ENCODE assay signal across 14 cellular contexts in the genomic region with DNA sequence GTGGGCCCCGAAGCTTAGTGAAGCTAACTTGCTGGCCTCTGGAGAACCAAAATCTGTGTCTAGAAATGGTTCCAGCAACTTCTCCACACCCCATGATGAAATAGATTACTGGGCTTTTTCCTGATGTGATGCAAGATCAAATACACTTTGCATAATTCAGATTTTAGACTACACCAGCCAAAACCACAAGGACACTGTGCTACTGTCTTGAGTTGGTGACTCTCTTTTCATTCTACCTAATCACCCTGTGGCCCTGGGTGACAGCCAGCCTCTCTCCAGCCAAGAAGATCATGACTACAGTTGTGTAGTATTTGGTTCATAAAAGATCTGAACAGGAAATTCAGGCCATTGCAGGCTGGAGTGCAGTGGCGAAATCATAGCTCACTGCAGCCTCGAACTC. TPM values are rescaled to one million over a fixed set of nuclear protein-coding genes. Genes with fewer than 3 reads are reported as not detected.
A peak's percentile ranks its signal among the peaks of the same experiment; 100 is the strongest.
DNase-seq lines count a peak whose midpoint lies in the region; ATAC-seq and TF ChIP-seq lines count a peak whose summit lies in the region.
"Had no signal": no experiment of that assay in that cellular context is flagged by ENCODE, and none has a peak within 500 bp of the region (broad histone marks: within the 10 kb centered on the region; RNA-seq: fewer than 3 reads in every experiment).

No MANE protein-coding gene starts in this region.

- 48 to 82% (median 55%) methylated on average over 3 of the region's 3 CpGs for WGBS in psoas muscle, 3 donors

- TF ChIP-seq CTCF in cardiac fibroblast (IDR thresholded peaks at IDR 0.05; ENCODE audit: low read depth, low read length) (no peak), psoas muscle (IDR thresholded peaks at IDR 0.05) (no peak), BE2C (IDR thresholded peaks at IDR 0.05; ENCODE audit: low read depth, low read length) (no peak)

- H3K36me3 ChIP-seq in psoas muscle (ENCODE audit: insufficient read depth in 1 of 2, low read depth in 1 of 2) = no peaks in the 10 kb centered on the region
- no peaks in the 10 kb centered on the region for H3K36me3 ChIP-seq in BE2C
- H3K36me3 ChIP-seq: ascending aorta, esophagus muscularis mucosa had no signal

- no peak overlapping the region for H3K27ac ChIP-seq in psoas muscle
- H3K27ac ChIP-seq: 22Rv1, ascending aorta, esophagus muscularis mucosa had no signal

- intact Hi-C loops in psoas muscle (cut with DNase I) = no loop called here

- H3K27me3 ChIP-seq in psoas muscle (ENCODE audit: insufficient read depth in 3 of 3, low read length in 2 of 3) (peaks cover 0 to 11% (median 9%) of the 10 kb centered on the region in 3 donors), BE2C (peaks cover 35% of the 10 kb centered on the region)
- H3K27me3 ChIP-seq: ascending aorta had no signal

- H3K9me3 ChIP-seq in psoas muscle (no peaks in the 10 kb centered on the region), BE2C (no peaks in the 10 kb centered on the region; the same call in 1 of the 2 replicates)
- H3K9me3 ChIP-seq: ascending aorta had no signal

- DNase-seq in NCI-H2029 (lab: John Stamatoyannopoulos, UW) (peak; percentile 18), NCI-H2029 treated with DMSO at 0.1 percent for 48 hours (lab: John Stamatoyannopoulos, UW) (no peak), MV-4-11 (lab: John Stamatoyannopoulos, UW) (peak; percentile 94), cardiac fibroblast (ENCODE audit: low read depth in 2 of 2) (peak; percentile 57 to 81), psoas muscle (peak; percentile 67 to 77), DMS53 (lab: John Stamatoyannopoulos, UW) (no peak), COR-L47 (lab: John Stamatoyannopoulos, UW) (no peak), BE2C (no peak)
- DNase-seq: left colon, NCI-H1694 treated with DMSO at 0.1 percent for 48 hours had no signal

- ATAC-seq in psoas muscle = peak in 3 of 4 donors; percentile 58 to 80 (median 72)
- ATAC-seq: left colon, Panc1 had no signal

- H3K4me1 ChIP-seq in psoas muscle = no peaks in the 10 kb centered on the region
- H3K4me1 ChIP-seq in BE2C = no peaks in the 10 kb centered on the region
- H3K4me1 ChIP-seq: ascending aorta, esophagus muscularis mucosa had no signal

- no peak overlapping the region for H3K4me3 ChIP-seq in cardiac fibroblast (replicated peaks in 1 of 2; ENCODE audit: low read depth in 2 of 2, low read length in 2 of 2)
- H3K4me3 ChIP-seq in psoas muscle = no peak overlapping the region
- no peak overlapping the region for H3K4me3 ChIP-seq in BE2C (ENCODE audit: low read depth, low read length)
- H3K4me3 ChIP-seq: ascending aorta, esophagus muscularis mucosa had no signal

RNA-seq across cellular contexts. Expression of a gene that starts 22.2 kb away (rescaled TPM):
- under 1 TPM; 0.49 to 0.82 (median 0.59) TPM for total RNA-seq in psoas muscle
- 1 to 10 TPM in 2 of 3 donors, under 1 TPM in 1; 0.73 to 2.4 (median 1.6) TPM for polyA plus RNA-seq in psoas muscle
- polyA plus RNA-seq in BE2C (2012; ENCODE audit: insufficient read depth, insufficient read length, low read depth) = 8.1 TPM
- total RNA-seq: ascending aorta had no signal

RNA-seq across cellular contexts. Expression of a gene that starts 24.2 kb away (rescaled TPM):
- total RNA-seq in psoas muscle = under 1 TPM in 1 of 4 donors, not detected in 3; 0.34 TPM
- polyA plus RNA-seq in psoas muscle = under 1 TPM; 0.08 to 0.52 (median 0.08) TPM
- polyA plus RNA-seq in BE2C (2012; ENCODE audit: insufficient read depth, insufficient read length, low read depth) = 4.6 TPM
- total RNA-seq: ascending aorta, esophagus muscularis mucosa, left colon had no signal

RNA-seq across cellular contexts. Expression of a gene that starts 34.3 kb away (rescaled TPM):
- total RNA-seq in psoas muscle = 1 to 10 TPM; 4.4 to 8.9 (median 6.1) TPM
- polyA plus RNA-seq in psoas muscle = 1 to 10 TPM; 2.6 to 8.8 (median 4.3) TPM
- polyA plus RNA-seq in BE2C (2012; ENCODE audit: insufficient read depth, insufficient read length, low read depth) = 48.1 TPM

Comparison
In these comparisons a context has a peak if more than half of its experiments do, and no peak if none do; other contexts are left out.
1. DNase-seq: peak in NCI-H2029 (single experiment), MV-4-11 (single experiment), cardiac fibroblast (2 of 2) and psoas muscle (2 of 2); none in NCI-H2029 treated with DMSO at 0.1 percent for 48 hours (single experiment), DMS53 (single experiment), COR-L47 (single experiment) and BE2C (single experiment).